ENCODE assay signal across 14 cellular contexts in genomic region chr11:61749607-61750217, GRCh38. TPM values are rescaled to one million over a fixed set of nuclear protein-coding genes. Genes with fewer than 3 reads are reported as not detected.
A peak's percentile ranks its signal among the peaks of the same experiment; 100 is the strongest.
DNase-seq lines count a peak whose midpoint lies in the region; ATAC-seq, FAIRE-seq and TF ChIP-seq lines count a peak whose summit lies in the region.
"Had no signal": no experiment of that assay in that cellular context is flagged by ENCODE, and none has a peak within 500 bp of the region (broad histone marks: within the 10 kb centered on the region; RNA-seq: fewer than 3 reads in every experiment).

No MANE protein-coding gene starts in this region.

- peaks cover 20% of the 10 kb centered on the region for H3K27me3 ChIP-seq in H7 (ENCODE audit: control insufficient read depth, insufficient read depth, low read length)
- peaks cover 0 to 4% of the 10 kb centered on the region in 2 experiments; a peak in 1 of 4 replicates for H3K27me3 ChIP-seq in GM12878 (replicated peaks in 1 of 2; ENCODE audit: control insufficient read depth in 2 of 2, insufficient read depth in 2 of 2, low read length in 1 of 2)
- H3K27me3 ChIP-seq in iPS-20b (ENCODE audit: insufficient read depth, low read length) = peaks cover 43% of the 10 kb centered on the region

- CTCF ChIA-PET in GM12878 (lab: Yijun Ruan, JAX) = interaction anchor here (1.0 to 7.0 kb wide), 14 partner anchors 8 to 358 kb away, joined by 3 to 200 read pairs (median 4); partner anchors contain the start of genes FEN1 and TMEM258
- CTCF ChIA-PET in activated naive CD4-positive, alpha-beta T cell treated with anti-CD3 and anti-CD28 coated beads for 36 hours (lab: Charles Lee) = interaction anchor here (1.6 to 2.6 kb wide), 2 partner anchors 15 to 358 kb away, joined by 5 read pairs; no protein-coding TSS in a partner anchor

- intact Hi-C loops in GM12878 (cut with micrococcal nuclease; ENCODE audit: unreplicated experiment) = loop anchor here (5.0 kb wide), 1 partner anchor 358 kb away; no protein-coding TSS in a partner anchor
- intact Hi-C loops in activated naive CD4-positive, alpha-beta T cell treated with anti-CD3 and anti-CD28 coated beads for 36 hours (cut with micrococcal nuclease) = loop anchor here (5.0 kb wide), 1 partner anchor 198 kb away; no protein-coding TSS in a partner anchor

- no TSS peak for BruUV-seq in GM12878 (replicated peaks; lab: Mats Ljungman, UMichigan)

- H3K27ac ChIP-seq in GM12878 (ENCODE audit: control insufficient read depth, insufficient read depth) (no peak overlapping the region), iPS-20b (ENCODE audit: low read length) (no peak overlapping the region)
- H3K27ac ChIP-seq: neutrophil had no signal

- 4% methylated on average over 21 of the region's 21 CpGs for WGBS in GM12878 (ENCODE audit: insufficient coverage, insufficient replicate concordance, low lambda C conversion rate, missing lambda C conversion rate)

- in situ Hi-C loops in GM12878 (cut with MboI) = loop anchor here (5.0 kb wide), 1 partner anchor 33 kb away; no protein-coding TSS in a partner anchor

- H3K27me3 Mint-ChIP-seq in progenitor cell of endocrine pancreas = peaks cover 4% of the 10 kb centered on the region
- peaks cover 29% of the 10 kb centered on the region for H3K27me3 Mint-ChIP-seq in activated naive CD4-positive, alpha-beta T cell treated with anti-CD3 and anti-CD28 coated beads for 36 hours (ENCODE audit: low read depth)

- no peak overlapping the region for H3K9ac ChIP-seq in GM12878 (ENCODE audit: control insufficient read depth, insufficient read depth, low read length)
- peak overlapping the region; percentile 30; the same call in 1 of the 2 replicates for H3K9ac ChIP-seq in iPS-20b (ENCODE audit: low read depth, low read length)

- no peak for TF ChIP-seq EP300 in GM12878 (IDR thresholded peaks at IDR 0.05; ENCODE audit: borderline replicate concordance in 1 of 2, control insufficient read depth in 1 of 2, low read depth in 2 of 2, low read length in 2 of 2)

- no peaks in the 10 kb centered on the region for H3K79me2 ChIP-seq in GM12878 (ENCODE audit: control insufficient read depth, insufficient read depth, low read length)

- peaks cover 37% of the 10 kb centered on the region for H3K4me1 Mint-ChIP-seq in progenitor cell of endocrine pancreas (ENCODE audit: low read depth)
- peaks cover 7% of the 10 kb centered on the region for H3K4me1 Mint-ChIP-seq in activated naive CD4-positive, alpha-beta T cell treated with anti-CD3 and anti-CD28 coated beads for 36 hours (ENCODE audit: low read depth)

- DNase-seq in H7 (peak; percentile 80), GM12878 (ENCODE audit: low read depth, low spot score) (no peak), progenitor cell of endocrine pancreas (ENCODE audit: low spot score, unreplicated experiment) (no peak), H4 (ENCODE audit: low spot score) (no peak)
- DNase-seq in activated naive CD4-positive, alpha-beta T cell treated with anti-CD3 and anti-CD28 coated beads for 36 hours = no peak
- DNase-seq in stimulated activated naive CD4-positive, alpha-beta T cell treated with Interleukin-2 at 50 U/mL for 16 hours (lab: John Stamatoyannopoulos, UW) = no peak
- DNase-seq in activated CD8-positive, alpha-beta memory T cell treated with anti-CD3 and anti-CD28 coated beads, Interleukin-2, amount 50 U/mL, for 4 hours = no peak
- DNase-seq: activated CD4-positive, alpha-beta T cell treated with anti-CD3 and anti-CD28 coated beads for 36 hours; activated T-cell treated with anti-CD3 and anti-CD28 coated beads, Interleukin-2, amount 50 U/mL, for 72 hours; DMS 273 treated with DMSO at 0.1 percent for 48 hours; T-helper 2 cell had no signal

- no peaks in the 10 kb centered on the region for H3K36me3 ChIP-seq in H7 (replicated peaks; ENCODE audit: control insufficient read depth, insufficient read depth, low read length)
- H3K36me3 ChIP-seq in GM12878 (ENCODE audit: control insufficient read depth in 2 of 2, insufficient read depth in 2 of 2, low read length in 1 of 2) = no peaks in the 10 kb centered on the region
- H3K36me3 ChIP-seq in iPS-20b (ENCODE audit: insufficient read depth, low read depth, low read length) = no peaks in the 10 kb centered on the region
- H3K36me3 ChIP-seq: neutrophil had no signal

- H3K4me3 Mint-ChIP-seq in progenitor cell of endocrine pancreas (ENCODE audit: low read depth) = peak overlapping the region; percentile 22
- no peak overlapping the region for H3K4me3 Mint-ChIP-seq in activated naive CD4-positive, alpha-beta T cell treated with anti-CD3 and anti-CD28 coated beads for 36 hours
- H3K4me3 Mint-ChIP-seq: activated CD4-positive, alpha-beta T cell treated with anti-CD3 and anti-CD28 coated beads for 36 hours; activated T-cell treated with anti-CD3 and anti-CD28 coated beads, Interleukin-2, amount 50 U/mL, for 72 hours had no signal

- RAD21 ChIA-PET in GM12878 (lab: Charles Lee; ENCODE audit: unreplicated experiment) = interaction anchor here (0.9 to 3.4 kb wide), 6 partner anchors 16 to 333 kb away, joined by 3 to 32 read pairs (median 5); partner anchors contain the start of genes FEN1 and TMEM258

- TF ChIP-seq RAD21 in GM12878 (IDR thresholded peaks at IDR 0.05; ENCODE audit: insufficient read depth, low read depth, low read length) = no peak

- no peak overlapping the region for H3K4me3 ChIP-seq in H7 (ENCODE audit: insufficient read depth, low read depth, low read length)
- H3K4me3 ChIP-seq in GM12878 = no peak overlapping the region
- H3K4me3 ChIP-seq in iPS-20b (ENCODE audit: low read length) = peak overlapping the region; percentile 43; the same call in 1 of the 2 replicates
- H3K4me3 ChIP-seq: tibial nerve had no signal

- POLR2A ChIA-PET in GM12878 (lab: Charles Lee) = interaction anchor here (1.4 kb wide), 1 partner anchor 38 kb away, joined by 5 read pairs; no protein-coding TSS in a partner anchor

- no peak for TF ChIP-seq CTCF in GM12878 (IDR thresholded peaks at IDR 0.05 in 2 of 3, conservative IDR thresholded peaks at IDR 0.05 in 1 of 3; ENCODE audit: control insufficient read depth in 2 of 3, extremely low read depth in 1 of 3, insufficient read depth in 1 of 3, low read depth in 3 of 3, low read length in 3 of 3)
- TF ChIP-seq CTCF in progenitor cell of endocrine pancreas (IDR thresholded peaks at IDR 0.05; ENCODE audit: unreplicated experiment) = no peak

- SMC1A ChIA-PET in GM12878 (lab: Charles Lee; ENCODE audit: uncharacterized antibody, unreplicated experiment) = interaction anchor here (0.6 to 6.5 kb wide), 9 partner anchors 9 to 67 kb away, joined by 3 to 91 read pairs (median 3); partner anchors contain the start of genes FADS1, FEN1 and TMEM258

- no peaks in the 10 kb centered on the region for H3K36me3 Mint-ChIP-seq in progenitor cell of endocrine pancreas (ENCODE audit: insufficient read depth)
- H3K36me3 Mint-ChIP-seq in activated naive CD4-positive, alpha-beta T cell treated with anti-CD3 and anti-CD28 coated beads for 36 hours (ENCODE audit: low read depth) = no peaks in the 10 kb centered on the region

- ATAC-seq in GM12878 = no peak
- ATAC-seq: activated CD4-positive, alpha-beta T cell treated with anti-CD3 and anti-CD28 coated beads for 36 hours; activated T-cell treated with anti-CD3 and anti-CD28 coated beads, Interleukin-2, amount 50 U/mL, for 72 hours had no signal

- peak overlapping the region; percentile 38 for H3K27ac Mint-ChIP-seq in progenitor cell of endocrine pancreas
- no peak overlapping the region for H3K27ac Mint-ChIP-seq in activated naive CD4-positive, alpha-beta T cell treated with anti-CD3 and anti-CD28 coated beads for 36 hours
- H3K27ac Mint-ChIP-seq: activated CD4-positive, alpha-beta T cell treated with anti-CD3 and anti-CD28 coated beads for 36 hours; activated T-cell treated with anti-CD3 and anti-CD28 coated beads, Interleukin-2, amount 50 U/mL, for 72 hours had no signal

- H4K20me1 ChIP-seq in GM12878 (ENCODE audit: control insufficient read depth, insufficient read depth) = no peaks in the 10 kb centered on the region

- H3K9me3 ChIP-seq in GM12878 (replicated peaks; ENCODE audit: control insufficient read depth, insufficient read depth, low read length) (no peaks in the 10 kb centered on the region), iPS-20b (ENCODE audit: insufficient read depth, low read depth, low read length) (no peaks in the 10 kb centered on the region)
- H3K9me3 ChIP-seq: neutrophil, tibial nerve had no signal

- H3K4me1 ChIP-seq in GM12878 (ENCODE audit: control insufficient read depth, insufficient read depth, low read length) (no peaks in the 10 kb centered on the region; the same call in 1 of the 2 replicates), iPS-20b (ENCODE audit: insufficient read depth, low read length) (peaks cover 8% of the 10 kb centered on the region; the same call in 1 of the 2 replicates)

- TF ChIP-seq POLR2A in GM12878 (IDR thresholded peaks at IDR 0.05; ENCODE audit: low read depth, low read length) = no peak

- no peak overlapping the region for H2AFZ ChIP-seq in GM12878 (ENCODE audit: control insufficient read depth, low read depth, low read length)

- no peaks in the 10 kb centered on the region for H3K9me3 Mint-ChIP-seq in progenitor cell of endocrine pancreas (ENCODE audit: low read depth)
- H3K9me3 Mint-ChIP-seq in activated naive CD4-positive, alpha-beta T cell treated with anti-CD3 and anti-CD28 coated beads for 36 hours = no peaks in the 10 kb centered on the region
- H3K9me3 Mint-ChIP-seq: activated T-cell treated with anti-CD3 and anti-CD28 coated beads, Interleukin-2, amount 50 U/mL, for 72 hours had no signal

- no peak overlapping the region for H3K4me2 ChIP-seq in GM12878 (ENCODE audit: control insufficient read depth, insufficient read depth)

- no peak for FAIRE-seq in GM12878 (lab: Jason Lieb, UNC)

RNA-seq across cellular contexts. Expression of gene MYRF, which starts 2.7 kb away (rescaled TPM):
- total RNA-seq in H7 (2014; rRNA removed; shearing (Covaris generic)) = 3.6 and 4.2 TPM in 2 replicates
- total RNA-seq in GM12878 (2013; cell fraction: nucleolus; rRNA removed) = 24.0 and 28.0 TPM in 2 replicates
- 1.0 and 1.1 TPM in 2 replicates for total RNA-seq in GM12878 (2014; rRNA removed)
- total RNA-seq in GM12878 (2014; rRNA removed; fragmentation: Illumina TruSeq; extraction: Trizol) = 0.27 and 0.60 TPM in 2 replicates
- 2.0 and 3.1 TPM in 2 replicates for total RNA-seq in GM12878 (2021)
- 1.1 TPM for polyA plus RNA-seq in GM12878 (2011; ENCODE audit: low read depth)
- 9.6 and 15.6 TPM in 2 replicates for polyA plus RNA-seq in GM12878 (2011; rRNA removed)
- 24.7 and 27.8 TPM in 2 replicates for polyA plus RNA-seq in GM12878 (2011; cell fraction: cytosol; rRNA removed)
- 201 and 207 TPM in 2 replicates for polyA plus RNA-seq in GM12878 (2011; cell fraction: nucleus; rRNA removed)
- polyA plus RNA-seq in GM12878 (2012) = 1.7 and 2.1 TPM in 2 replicates
- polyA plus RNA-seq in GM12878 (2014; fragmentation: Illumina TruSeq; extraction: Trizol) = 0.93 and 1.2 TPM in 2 replicates
- under 1 TPM; 0.33 to 0.55 TPM for polyA plus RNA-seq in GM12878 (2014; fragmentation: Nextera tagmentation; extraction: Ambion mirVana)
- polyA plus RNA-seq in GM12878 (2014; rRNA removed) = 1.7 TPM in 2 replicates
- under 1 TPM; 0.50 to 0.64 TPM for polyA plus RNA-seq in GM12878 (2016; fragmentation: Nextera tagmentation; extraction: Ambion mirVana)
- 14.6 and 28.9 TPM in 2 replicates for polyA minus RNA-seq in GM12878 (2011; rRNA and poly(A)+ RNA removed)
- polyA minus RNA-seq in GM12878 (2011; cell fraction: cytosol; rRNA and poly(A)+ RNA removed) = 17.6 and 22.6 TPM in 2 replicates
- 38.2 and 54.2 TPM in 2 replicates for polyA minus RNA-seq in GM12878 (2011; cell fraction: nucleus; rRNA and poly(A)+ RNA removed)
- 117 and 128 TPM in 2 replicates for total RNA-seq in progenitor cell of endocrine pancreas
- total RNA-seq in activated naive CD4-positive, alpha-beta T cell treated with anti-CD3 and anti-CD28 coated beads for 36 hours = under 1 TPM; 0.27 to 0.48 TPM
- total RNA-seq in H4 (2014; rRNA removed; shearing (Covaris generic)) = 1.0 and 1.2 TPM in 2 replicates

RNA-seq across cellular contexts. Expression of gene TMEM258, which starts 42.7 kb away (rescaled TPM):
- total RNA-seq in H7 (2014; rRNA removed; shearing (Covaris generic)) = 263 and 296 TPM in 2 replicates
- total RNA-seq in GM12878 (2013; cell fraction: nucleolus; rRNA removed) = 43.6 and 56.9 TPM in 2 replicates
- 233 and 251 TPM in 2 replicates for total RNA-seq in GM12878 (2014; rRNA removed)
- total RNA-seq in GM12878 (2014; rRNA removed; fragmentation: Illumina TruSeq; extraction: Trizol) = 202 and 218 TPM in 2 replicates
- total RNA-seq in GM12878 (2021) = 157 and 160 TPM in 2 replicates
- 130 TPM for polyA plus RNA-seq in GM12878 (2011; ENCODE audit: low read depth)
- 373 and 532 TPM in 2 replicates for polyA plus RNA-seq in GM12878 (2011; rRNA removed)
- 536 and 608 TPM in 2 replicates for polyA plus RNA-seq in GM12878 (2011; cell fraction: cytosol; rRNA removed)
- 121 and 202 TPM in 2 replicates for polyA plus RNA-seq in GM12878 (2011; cell fraction: nucleus; rRNA removed)
- 400 and 645 TPM in 2 replicates for polyA plus RNA-seq in GM12878 (2012)
- polyA plus RNA-seq in GM12878 (2014; fragmentation: Illumina TruSeq; extraction: Trizol) = 167 and 194 TPM in 2 replicates
- 100 to 1,000 TPM; 800 to 840 TPM for polyA plus RNA-seq in GM12878 (2014; fragmentation: Nextera tagmentation; extraction: Ambion mirVana)
- polyA plus RNA-seq in GM12878 (2014; rRNA removed) = 252 and 261 TPM in 2 replicates
- 100 to 1,000 TPM; 390 to 393 TPM for polyA plus RNA-seq in GM12878 (2016; fragmentation: Nextera tagmentation; extraction: Ambion mirVana)
- 208 and 236 TPM in 2 replicates for polyA minus RNA-seq in GM12878 (2011; rRNA and poly(A)+ RNA removed)
- polyA minus RNA-seq in GM12878 (2011; cell fraction: cytosol; rRNA and poly(A)+ RNA removed) = 78.8 and 105 TPM in 2 replicates
- 58.0 and 65.3 TPM in 2 replicates for polyA minus RNA-seq in GM12878 (2011; cell fraction: nucleus; rRNA and poly(A)+ RNA removed)
- total RNA-seq in progenitor cell of endocrine pancreas = 175 and 185 TPM in 2 replicates
- total RNA-seq in activated naive CD4-positive, alpha-beta T cell treated with anti-CD3 and anti-CD28 coated beads for 36 hours = 100 to 1,000 TPM; 166 to 167 TPM
- 133 and 142 TPM in 2 replicates for total RNA-seq in H4 (2014; rRNA removed; shearing (Covaris generic))

RNA-seq across cellular contexts. Expression of gene FEN1, which starts 43.0 kb away (rescaled TPM):
- total RNA-seq in H7 (2014; rRNA removed; shearing (Covaris generic)) = 103 and 119 TPM in 2 replicates
- total RNA-seq in GM12878 (2013; cell fraction: nucleolus; rRNA removed) = 16.7 and 19.0 TPM in 2 replicates
- total RNA-seq in GM12878 (2014; rRNA removed) (136 TPM in 2 replicates), GM12878 (2014; rRNA removed; fragmentation: Illumina TruSeq; extraction: Trizol) (117 and 135 TPM in 2 replicates), GM12878 (2021) (127 and 129 TPM in 2 replicates), progenitor cell of endocrine pancreas (34.4 and 36.6 TPM in 2 replicates)
- polyA plus RNA-seq in GM12878 (2011; ENCODE audit: low read depth) = 42.9 TPM
- polyA plus RNA-seq in GM12878 (2011; rRNA removed) (94.3 and 94.4 TPM in 2 replicates), GM12878 (2014; fragmentation: Illumina TruSeq; extraction: Trizol) (92.7 and 120 TPM in 2 replicates), GM12878 (2014; fragmentation: Nextera tagmentation; extraction: Ambion mirVana) (10 to 100 TPM; 54.8 to 99.9 TPM), GM12878 (2014; rRNA removed) (110 and 130 TPM in 2 replicates), GM12878 (2016; fragmentation: Nextera tagmentation; extraction: Ambion mirVana) (100 to 1,000 TPM; 281 to 282 TPM)
- polyA plus RNA-seq in GM12878 (2011; cell fraction: cytosol; rRNA removed) = 79.0 and 88.7 TPM in 2 replicates
- polyA plus RNA-seq in GM12878 (2011; cell fraction: nucleus; rRNA removed) = 24.1 and 39.1 TPM in 2 replicates
- polyA plus RNA-seq in GM12878 (2012) = 51.3 and 51.6 TPM in 2 replicates
- polyA minus RNA-seq in GM12878 (2011; rRNA and poly(A)+ RNA removed) = 78.7 and 79.0 TPM in 2 replicates
- polyA minus RNA-seq in GM12878 (2011; cell fraction: cytosol; rRNA and poly(A)+ RNA removed) = 31.3 and 34.8 TPM in 2 replicates
- 19.6 and 36.2 TPM in 2 replicates for polyA minus RNA-seq in GM12878 (2011; cell fraction: nucleus; rRNA and poly(A)+ RNA removed)
- total RNA-seq in activated naive CD4-positive, alpha-beta T cell treated with anti-CD3 and anti-CD28 coated beads for 36 hours = 10 to 100 TPM; 74.7 to 75.9 TPM
- 104 and 118 TPM in 2 replicates for total RNA-seq in H4 (2014; rRNA removed; shearing (Covaris generic))
